Comparison of ENCODE assay signal across 8 cellular contexts in the genomic region with DNA sequence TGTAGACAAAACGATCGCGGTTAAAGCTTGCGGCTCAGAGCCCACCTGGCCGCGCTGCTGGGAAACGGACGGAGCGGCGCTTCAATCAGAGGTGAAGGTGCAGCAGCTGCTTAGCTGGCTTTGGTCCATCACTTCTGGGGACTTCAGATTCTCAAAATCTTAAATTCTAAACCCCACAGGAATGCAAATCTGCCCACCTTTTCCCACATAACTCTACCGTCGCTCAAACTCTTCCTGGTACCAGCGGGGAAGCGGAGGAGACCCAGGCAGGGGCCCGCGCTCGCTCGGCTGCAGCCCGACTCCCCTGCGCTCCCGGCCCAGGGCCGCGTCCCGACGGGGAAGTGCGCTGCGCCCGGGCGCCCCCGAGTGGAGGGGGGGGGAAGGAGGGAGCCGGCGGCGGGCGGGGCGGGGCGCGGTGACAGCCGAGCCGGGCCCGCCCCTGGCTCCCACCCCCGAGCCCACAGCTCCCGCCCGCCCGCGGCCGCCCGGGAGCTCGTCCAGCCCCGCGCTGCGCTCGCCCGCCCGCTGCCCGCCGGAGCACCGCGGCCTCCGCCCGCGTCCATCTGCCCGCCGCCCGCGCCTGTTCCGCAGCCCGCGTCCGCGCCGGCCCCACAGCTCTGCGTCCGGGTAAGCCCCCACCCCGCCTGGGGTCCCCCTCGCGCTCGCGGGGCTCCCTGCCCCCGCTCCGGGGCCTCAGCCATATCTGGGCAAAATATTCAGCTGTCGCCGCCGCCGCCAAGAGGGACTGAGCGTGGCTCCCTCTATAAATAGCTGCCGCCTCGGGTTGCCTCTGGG. TPM values are rescaled to one million over a fixed set of nuclear protein-coding genes. Genes with fewer than 3 reads are reported as not detected.
A peak's percentile ranks its signal among the peaks of the same experiment; 100 is the strongest.
DNase-seq lines count a peak whose midpoint lies in the region; ATAC-seq lines count a peak whose summit lies in the region.

A gene (plus strand): TSS at position 490 of the 795 bp plus-strand sequence. CDS start 22,523 bp downstream, outside the sequence.

- peaks cover 15% of the 10 kb centered on the region for H3K4me1 Mint-ChIP-seq in activated CD4-positive, alpha-beta T cell treated with anti-CD3 and anti-CD28 coated beads for 36 hours

- H3K27ac Mint-ChIP-seq in activated CD4-positive, alpha-beta T cell treated with anti-CD3 and anti-CD28 coated beads for 36 hours = no peak within 1 kb of the TSS

- H3K27me3 ChIP-seq in ectodermal cell (ENCODE audit: control insufficient read depth, insufficient read depth, low read length, poor library complexity, severe bottlenecking) = peaks cover 74% of the 10 kb centered on the region

- peaks cover 13% of the 10 kb centered on the region for H3K36me3 Mint-ChIP-seq in activated CD4-positive, alpha-beta T cell treated with anti-CD3 and anti-CD28 coated beads for 36 hours (ENCODE audit: low read depth)

- no peaks in the 10 kb centered on the region for H3K36me3 ChIP-seq in ectodermal cell (ENCODE audit: control insufficient read depth, insufficient read depth, low read length)

- WGBS in ectodermal cell, 2 experiments = 0 to 1% methylated on average over 87 of the region's 87 CpGs

- peaks cover 45% of the 10 kb centered on the region for H3K27me3 Mint-ChIP-seq in activated CD4-positive, alpha-beta T cell treated with anti-CD3 and anti-CD28 coated beads for 36 hours

- intact Hi-C loops in activated CD4-positive, alpha-beta T cell treated with anti-CD3 and anti-CD28 coated beads for 36 hours (cut with DNase I, micrococcal nuclease) = loop anchor here in 1 of 2 experiments (2.0 to 10.0 kb wide), 3 partner anchors 89 to 647 kb away; a partner anchor contains a TSS

- no peaks in the 10 kb centered on the region for H3K9me3 ChIP-seq in ectodermal cell (ENCODE audit: control insufficient read depth, low read length)

- no peaks in the 10 kb centered on the region for H3K9me3 Mint-ChIP-seq in activated CD4-positive, alpha-beta T cell treated with anti-CD3 and anti-CD28 coated beads for 36 hours (ENCODE audit: low read depth)

- peak; percentile 68 for DNase-seq in NCI-H82 (lab: John Stamatoyannopoulos, UW)
- no peak for DNase-seq in NCI-H82 treated with DMSO at 0.1 percent for 48 hours (lab: John Stamatoyannopoulos, UW; ENCODE audit: unreplicated experiment)
- peak; percentile 37 for DNase-seq in NCI-H1694 treated with DMSO at 0.1 percent for 48 hours (lab: John Stamatoyannopoulos, UW)
- peak; percentile 66 for DNase-seq in activated CD4-positive, alpha-beta T cell treated with anti-CD3 and anti-CD28 coated beads for 36 hours
- DNase-seq in medulla oblongata (ENCODE audit: extremely low spot score) = peak; percentile 82
- DNase-seq in stimulated activated CD8-positive, alpha-beta memory T cell treated with anti-CD3 and anti-CD28 coated beads, Interleukin-4, amount 100 ng/mL, for 24 hours (ENCODE audit: low read depth) = peak; percentile 24

- peak within 1 kb of the TSS; percentile 48 for H3K4me3 ChIP-seq in ectodermal cell (ENCODE audit: insufficient read depth, low read depth, low read length)

- peak; percentile 71 for ATAC-seq in HG02642 (IDR thresholded peaks at IDR 0.05; ENCODE audit: poor library complexity, unreplicated experiment)
- ATAC-seq in activated CD4-positive, alpha-beta T cell treated with anti-CD3 and anti-CD28 coated beads for 36 hours = peak; percentile 67

- CTCF ChIA-PET in activated CD4-positive, alpha-beta T cell treated with anti-CD3 and anti-CD28 coated beads for 36 hours (lab: Charles Lee) = interaction anchor here (0.6 to 3.0 kb wide), 7 partner anchors 10 to 114 kb away, joined by 3 to 10 read pairs (median 7); no protein-coding TSS in a partner anchor

- POLR2A ChIA-PET in activated CD4-positive, alpha-beta T cell treated with anti-CD3 and anti-CD28 coated beads for 36 hours (lab: Charles Lee) = interaction anchor here (1.2 to 1.3 kb wide), 2 partner anchors 10 to 132 kb away, joined by 3 read pairs; a partner anchor contains a TSS

- H3K27ac ChIP-seq in ectodermal cell (ENCODE audit: insufficient read depth, low read depth, low read length, poor library complexity, severe bottlenecking) = no peak within 1 kb of the TSS

- peak within 1 kb of the TSS; percentile 64 for H3K4me3 Mint-ChIP-seq in activated CD4-positive, alpha-beta T cell treated with anti-CD3 and anti-CD28 coated beads for 36 hours

- H3K4me1 ChIP-seq in ectodermal cell (ENCODE audit: control insufficient read depth, insufficient read depth, low read length) = peaks cover 12% of the 10 kb centered on the region

RNA-seq across cellular contexts. Expression of the gene that starts here (rescaled TPM):
- total RNA-seq in activated CD4-positive, alpha-beta T cell treated with anti-CD3 and anti-CD28 coated beads for 36 hours = 1 to 10 TPM; 1.3 to 1.5 TPM
- polyA plus RNA-seq in ectodermal cell (2013, experiment 1 of 4) = 0.70 TPM
- 0.53 TPM for polyA plus RNA-seq in ectodermal cell (2013, experiment 2 of 4)
- polyA plus RNA-seq in ectodermal cell (2013, experiment 3 of 4) = 0.43 TPM
- 0.53 TPM for polyA plus RNA-seq in ectodermal cell (2013, experiment 4 of 4)
